ENCODE assay signal across 10 cellular contexts in the genomic region with DNA sequence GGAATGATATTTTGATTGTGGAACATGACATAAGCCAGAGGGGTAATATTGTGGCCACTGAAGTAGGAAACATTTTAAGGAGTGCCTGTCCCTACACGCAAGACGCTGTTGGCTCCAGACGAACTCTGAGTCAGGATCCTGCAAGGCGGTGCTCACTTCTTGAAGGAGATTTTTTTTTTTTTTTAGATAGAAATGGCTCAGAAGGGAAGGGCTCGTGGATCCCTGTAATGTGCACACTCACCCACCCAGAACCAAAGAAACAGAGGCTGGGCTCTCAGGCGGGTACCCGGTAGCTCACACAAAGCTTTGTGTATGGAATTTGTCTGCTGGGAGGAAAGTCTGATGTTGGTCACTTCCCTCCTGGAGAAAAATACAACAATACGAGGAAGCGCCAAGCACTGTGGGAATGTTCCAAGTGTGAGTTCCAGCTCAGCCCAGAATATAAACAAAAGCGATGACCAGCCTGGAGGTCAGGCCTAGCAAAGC. TPM values are rescaled to one million over a fixed set of nuclear protein-coding genes. Genes with fewer than 3 reads are reported as not detected.
A peak's percentile ranks its signal among the peaks of the same experiment; 100 is the strongest.
DNase-seq lines count a peak whose midpoint lies in the region; ATAC-seq, FAIRE-seq and TF ChIP-seq lines count a peak whose summit lies in the region.
"Had no signal": no experiment of that assay in that cellular context is flagged by ENCODE, and none has a peak within 500 bp of the region (broad histone marks: within the 10 kb centered on the region; RNA-seq: fewer than 3 reads in every experiment).

No MANE protein-coding gene starts in this region.

- TF ChIP-seq CTCF in AG09309 (IDR thresholded peaks at IDR 0.05; ENCODE audit: control insufficient read depth, insufficient read depth, low read depth, low read length, missing control alignments) (no peak), foreskin fibroblast (IDR thresholded peaks at IDR 0.05; ENCODE audit: low read depth, low read length) (no peak), pancreas (IDR thresholded peaks at IDR 0.05) (no peak)

- no peak overlapping the region; the same call in 1 of the 2 replicates for H3K4me3 ChIP-seq in AG09309 (ENCODE audit: control insufficient read depth, low read depth, low read length)
- H3K4me3 ChIP-seq in foreskin fibroblast (ENCODE audit: low read depth in 1 of 2, low read length in 2 of 2): no peak overlapping the region
- no peak overlapping the region for H3K4me3 ChIP-seq in pancreas

- no peak for FAIRE-seq in pancreas (lab: Jason Lieb, UNC)

- peak overlapping the region; percentile 24 for H3K27ac ChIP-seq in adipose tissue (ENCODE audit: low read depth, low read length)
- peak overlapping the region in 3 of 4 donors; percentile 22 to 76 (median 60) for H3K27ac ChIP-seq in pancreas

- 40 to 61% (median 60%) methylated on average over 10 of the region's 10 CpGs for WGBS in adipose tissue, 3 donors
- 50 to 56% methylated on average over 10 of the region's 10 CpGs for WGBS in pancreas, 2 donors

- no peaks in the 10 kb centered on the region for H3K36me3 ChIP-seq in pancreas

- intact Hi-C loops in pancreas (cut with DNase I): no loop called here

- H3K9me3 ChIP-seq in pancreas: no peaks in the 10 kb centered on the region

- DNase-seq in AG09309 (ENCODE audit: low read depth) (peak; percentile 80), foreskin fibroblast (peak; percentile 68 to 76), pancreas (peak in 3 of 6 donors; percentile 50 to 68 (median 58)), GOT3 (lab: John Stamatoyannopoulos, UW) (no peak), activated gamma-delta T cell (lab: John Stamatoyannopoulos, UW) (no peak)
- DNase-seq in activated CD4-positive, alpha-beta T cell treated with anti-CD3 and anti-CD28 coated beads, Interleukin-2, amount 50 U/mL, for 4 hours: no peak
- DNase-seq: activated CD4-positive, alpha-beta T cell treated with anti-CD3 and anti-CD28 coated beads for 48 hours; NCI-H2227 treated with DMSO at 0.1 percent for 48 hours had no signal

- peak; percentile 52 to 72 (median 58) for ATAC-seq in pancreas
- no peak for ATAC-seq in HG02938 (IDR thresholded peaks at IDR 0.05; ENCODE audit: unreplicated experiment)

- peaks cover 28 to 59% (median 44%) of the 10 kb centered on the region in 3 donors for H3K4me1 ChIP-seq in pancreas

- no peaks in the 10 kb centered on the region for H3K27me3 ChIP-seq in pancreas

RNA-seq across cellular contexts. Expression of gene RAPGEF1, which starts 25.7 kb away (rescaled TPM):
- 10 to 100 TPM; 31.2 to 34.8 (median 32.8) TPM for polyA plus RNA-seq in adipose tissue
- 10 to 100 TPM; 38.8 to 62.6 (median 52.3) TPM for total RNA-seq in pancreas
- polyA plus RNA-seq in pancreas: 10 to 100 TPM; 17.1 to 22.8 TPM

Comparison
In these comparisons a context has a peak if more than half of its experiments do, and no peak if none do; other contexts are left out.
1. DNase-seq: peak in AG09309 (single experiment) and foreskin fibroblast (2 of 2); none in GOT3 (single experiment), activated gamma-delta T cell (single experiment) and activated CD4-positive, alpha-beta T cell treated with anti-CD3 and anti-CD28 coated beads, Interleukin-2, amount 50 U/mL, for 4 hours (0 of 2).